Comparison of ENCODE assay signal across 8 cellular contexts in genomic region chr9:97985058-97985861, GRCh38. TPM values are rescaled to one million over a fixed set of nuclear protein-coding genes. Genes with fewer than 3 reads are reported as not detected.
DNase-seq lines count a peak whose midpoint lies in the region; ATAC-seq and TF ChIP-seq lines count a peak whose summit lies in the region.

No MANE protein-coding gene starts in this region.

- POLR2A ChIA-PET in HEK293 (lab: Yijun Ruan, JAX) = interaction anchor here (4.3 kb wide), 1 partner anchor 72 kb away, joined by 41 read pairs; the partner anchor contains the start of gene NANS

- peak overlapping the region; percentile 100 for H3K27ac ChIP-seq in HEK293 (ENCODE audit: extremely low read depth, low read depth, low read length)
- H3K27ac ChIP-seq in brain microvascular endothelial cell = peak overlapping the region; percentile 87
- peak overlapping the region; percentile 97 to 98 for H3K27ac ChIP-seq in liver (ENCODE audit: low read depth in 1 of 2, low read length in 2 of 2)

- peak overlapping the region; percentile 15 to 86 for H3K9ac ChIP-seq in liver (ENCODE audit: low read depth in 1 of 2, low read length in 2 of 2)

- H3K27me3 ChIP-seq in brain microvascular endothelial cell (replicated peaks) = no peaks in the 10 kb centered on the region
- H3K27me3 ChIP-seq in liver (ENCODE audit: control insufficient read depth in 4 of 4, insufficient read depth in 4 of 4, low read length in 3 of 4) = no peaks in the 10 kb centered on the region

- no peaks in the 10 kb centered on the region for H3K36me3 ChIP-seq in HEK293 (ENCODE audit: control insufficient read depth in 2 of 2, insufficient read depth in 1 of 2, low read length in 2 of 2)
- no peaks in the 10 kb centered on the region for H3K36me3 ChIP-seq in brain microvascular endothelial cell (replicated peaks)
- H3K36me3 ChIP-seq in liver (ENCODE audit: control insufficient read depth in 4 of 4, insufficient read depth in 3 of 4, low read depth in 1 of 4, low read length in 3 of 4) = peaks cover 0 to 2% (median 0%) of the 10 kb centered on the region in 4 donors

- peak; percentile 39 for DNase-seq in EL
- peak; percentile 24 for DNase-seq in RPMI7951 (ENCODE audit: low read depth)
- no peak for DNase-seq in brain microvascular endothelial cell
- peak; percentile 27 to 43 for DNase-seq in stimulated activated CD8-positive, alpha-beta memory T cell treated with anti-CD3 and anti-CD28 coated beads, Interleukin-7, amount 100 ng/mL, for 4 hours (ENCODE audit: low read depth in 2 of 2)
- DNase-seq in midbrain (lab: John Stamatoyannopoulos, UW) = no peak

- H3K4me3 ChIP-seq in HEK293 (ENCODE audit: low read depth, low read length) (peak overlapping the region; percentile 93), brain microvascular endothelial cell (ENCODE audit: low read depth, low read length) (peak overlapping the region; percentile 52), liver (ENCODE audit: low read depth in 1 of 3, low read length in 3 of 3) (peak overlapping the region; percentile 26 to 100 (median 44))

- no peak for ATAC-seq in HG02852 (IDR thresholded peaks at IDR 0.05; ENCODE audit: unreplicated experiment)

- WGBS in liver = 22% methylated on average over 59 of the region's 59 CpGs

- in situ Hi-C loops in brain microvascular endothelial cell (cut with HindIII; ENCODE audit: low pct_ligation_motif_present, low sequenced_read_pairs) = no loop called here

- H3K4me1 ChIP-seq in HEK293 (ENCODE audit: control insufficient read depth, insufficient read depth, low read length) (peaks cover 11% of the 10 kb centered on the region), liver (ENCODE audit: control insufficient read depth in 4 of 4, insufficient read depth in 4 of 4, low read length in 3 of 4) (peaks cover 0 to 21% (median 3%) of the 10 kb centered on the region in 4 donors)

- TF ChIP-seq RAD21 in liver (IDR thresholded peaks at IDR 0.05) = no peak

- 0 out of 2 replicates have a peak, but pooled peaks have one; percentile 7 for TF ChIP-seq CTCF in HEK293 (tag by site-specific recombination; IDR thresholded peaks at IDR 0.05)
- TF ChIP-seq CTCF in brain microvascular endothelial cell (IDR thresholded peaks at IDR 0.05; ENCODE audit: low read depth, low read length, missing control alignments) = no peak
- TF ChIP-seq CTCF in liver (IDR thresholded peaks at IDR 0.05; ENCODE audit: low read depth, low read length, missing input control) = no peak

- CTCF ChIA-PET in HEK293 (lab: Yijun Ruan, JAX) = interaction anchor here (1.9 kb wide), 1 partner anchor 62 kb away, joined by 9 read pairs; no protein-coding TSS in a partner anchor

- H3K9me3 ChIP-seq in HEK293 (ENCODE audit: control insufficient read depth, insufficient read depth, low read depth, low read length) (no peaks in the 10 kb centered on the region), liver (ENCODE audit: control insufficient read depth in 4 of 4, low read length in 3 of 4) (no peaks in the 10 kb centered on the region)

TF ChIP-seq in HEK293, 187 proteins besides CTCF, POLR2A, EP300 and RAD21 (continues in another document):
- TF ChIP-seq ZNF501 (tag by site-specific recombination; IDR thresholded peaks at IDR 0.05) (no peak), INSM2 (tag by site-specific recombination; IDR thresholded peaks at IDR 0.05) (no peak), ZSCAN30 (tag by site-specific recombination; IDR thresholded peaks at IDR 0.05) (no peak), ZNF514 (tag by site-specific recombination; IDR thresholded peaks at IDR 0.05) (no peak), ZBTB17 (tag by site-specific recombination; IDR thresholded peaks at IDR 0.05) (no peak), ZNF214 (tag by site-specific recombination; IDR thresholded peaks at IDR 0.05; ENCODE audit: borderline replicate concordance) (no peak), SCRT1 (tag by site-specific recombination; IDR thresholded peaks at IDR 0.05; ENCODE audit: borderline replicate concordance) (no peak), ZXDB (tag by site-specific recombination; IDR thresholded peaks at IDR 0.05) (0 out of 2 replicates have a peak, but pooled peaks have one; percentile 38), ZNF157 (tag by site-specific recombination; IDR thresholded peaks at IDR 0.05) (no peak), ZNF266 (tag by site-specific recombination; IDR thresholded peaks at IDR 0.05; ENCODE audit: low read depth) (no peak)

TF ChIP-seq in liver, 16 proteins besides CTCF, POLR2A, EP300 and RAD21:
- TF ChIP-seq FOXA2 (IDR thresholded peaks at IDR 0.05) (no peak), HNF4A (conservative IDR thresholded peaks at IDR 0.05) (no peak), JUND (IDR thresholded peaks at IDR 0.05) (no peak), EGR1 (IDR thresholded peaks at IDR 0.05; ENCODE audit: low read depth in 2 of 2) (no peak), MAX (IDR thresholded peaks at IDR 0.05) (peak; percentile 42), RXRA (IDR thresholded peaks at IDR 0.05) (no peak), HNF4G (IDR thresholded peaks at IDR 0.05) (no peak), ATF3 (IDR thresholded peaks at IDR 0.05) (no peak)

RNA-seq across cellular contexts. Expression of gene ANP32B, which starts 2.1 kb away (rescaled TPM):
- 12.4 and 12.7 TPM in 2 replicates for total RNA-seq in RPMI7951 (2014; rRNA removed; shearing (Covaris generic))
- 10 to 100 TPM in 1 of 2 donors, 1 to 10 TPM in 1; 4.0 to 21.2 TPM for total RNA-seq in liver
- 10 to 100 TPM; 32.8 to 39.4 TPM for polyA plus RNA-seq in liver

RNA-seq across cellular contexts. Expression of gene HEMGN, which starts 47.3 kb away (rescaled TPM):
- total RNA-seq in RPMI7951 (2014; rRNA removed; shearing (Covaris generic)) = not detected in 2 replicates
- 100 to 1,000 TPM in 1 of 2 donors, under 1 TPM in 1; 0.08 to 218 TPM for total RNA-seq in liver
- under 1 TPM in 1 of 2 donors, not detected in 1; 0.06 TPM for polyA plus RNA-seq in liver

Comparison
In these comparisons a context has a peak if more than half of its experiments do, and no peak if none do; other contexts are left out.
1. DNase-seq: peak in EL (single experiment), RPMI7951 (single experiment) and stimulated activated CD8-positive, alpha-beta memory T cell treated with anti-CD3 and anti-CD28 coated beads, Interleukin-7, amount 100 ng/mL, for 4 hours (2 of 2); none in brain microvascular endothelial cell (single experiment) and midbrain (single experiment).
2. Peak in every context shown above with its lines, with median percentiles within 50 percentile points of each other: H3K27ac ChIP-seq and H3K4me3 ChIP-seq.